Comparison of ENCODE assay signal across 8 cellular contexts in genomic region chr16:642189-643049, GRCh38. TPM values are rescaled to one million over a fixed set of nuclear protein-coding genes. Genes with fewer than 3 reads are reported as not detected.
DNase-seq lines count a peak whose midpoint lies in the region; ATAC-seq and TF ChIP-seq lines count a peak whose summit lies in the region.

No MANE protein-coding gene starts in this region.

- in situ Hi-C loops in T47D (cut with HindIII; ENCODE audit: low pct_unique_long_range_greater_than_20kb, low sequenced_read_pairs): no loop called here

- peak overlapping the region; percentile 73 for H3K27ac Mint-ChIP-seq in stimulated activated naive B cell treated with anti-CD40 and anti-IgM and Interleukin-4, amounts not matched to agents 10 μg/mL and 1 μg/mL and 100 μg/mL, for 72 hours

- peak overlapping the region; percentile 70 to 98 (median 82) for H3K4me3 ChIP-seq in Peyer's patch

- peak; percentile 48 to 68 for TF ChIP-seq POLR2A in Peyer's patch (IDR thresholded peaks at IDR 0.05)

- ATAC-seq in HG02884 (IDR thresholded peaks at IDR 0.05; ENCODE audit: unreplicated experiment): peak; percentile 39
- ATAC-seq in left lobe of liver: peak; percentile 54
- ATAC-seq in stimulated activated naive B cell treated with anti-CD40 and anti-IgM and Interleukin-4, amounts not matched to agents 10 μg/mL and 1 μg/mL and 100 μg/mL, for 72 hours (replicated peaks): peak; percentile 63 to 67

- peak overlapping the region; percentile 83 to 84 for H3K4me3 Mint-ChIP-seq in stimulated activated naive B cell treated with anti-CD40 and anti-IgM and Interleukin-4, amounts not matched to agents 10 μg/mL and 1 μg/mL and 100 μg/mL, for 72 hours

- peak overlapping the region; percentile 90 to 99 (median 92) for H3K27ac ChIP-seq in Peyer's patch

- no peaks in the 10 kb centered on the region for H3K9me3 ChIP-seq in Peyer's patch

- H3K27me3 Mint-ChIP-seq in stimulated activated naive B cell treated with anti-CD40 and anti-IgM and Interleukin-4, amounts not matched to agents 10 μg/mL and 1 μg/mL and 100 μg/mL, for 72 hours: no peaks in the 10 kb centered on the region

- H3K27me3 ChIP-seq in Peyer's patch: no peaks in the 10 kb centered on the region

- DNase-seq in activated effector memory CD4-positive, alpha-beta T cell treated with anti-CD3 and anti-CD28 coated beads, Interleukin-2, amount 50 U/mL, for 16 hours: peak; percentile 75
- no peak for DNase-seq in activated effector memory CD4-positive, alpha-beta T cell treated with Interleukin-2 at 50 U/mL for 16 hours
- peak; percentile 68 to 87 (median 87) for DNase-seq in Peyer's patch
- DNase-seq in T47D (ENCODE audit: low read depth in 1 of 2, low spot score in 1 of 2): peak; percentile 84 to 87
- peak; percentile 86 for DNase-seq in left lobe of liver (ENCODE audit: low spot score)
- DNase-seq in stimulated activated naive B cell treated with anti-CD40 and anti-IgM and Interleukin-4, amounts not matched to agents 10 μg/mL and 1 μg/mL and 100 μg/mL, for 72 hours: peak; percentile 43
- no peak for DNase-seq in cortex of kidney (lab: John Stamatoyannopoulos, UW)

- H3K36me3 ChIP-seq in Peyer's patch: no peaks in the 10 kb centered on the region

- peaks cover 7 to 10% of the 10 kb centered on the region in 2 donors for H3K36me3 Mint-ChIP-seq in stimulated activated naive B cell treated with anti-CD40 and anti-IgM and Interleukin-4, amounts not matched to agents 10 μg/mL and 1 μg/mL and 100 μg/mL, for 72 hours

- H3K4me1 Mint-ChIP-seq in stimulated activated naive B cell treated with anti-CD40 and anti-IgM and Interleukin-4, amounts not matched to agents 10 μg/mL and 1 μg/mL and 100 μg/mL, for 72 hours: peaks cover 23 to 54% of the 10 kb centered on the region in 2 donors

- H3K4me1 ChIP-seq in Peyer's patch: peaks cover 0 to 41% (median 9%) of the 10 kb centered on the region in 4 donors

- H3K9me3 Mint-ChIP-seq in stimulated activated naive B cell treated with anti-CD40 and anti-IgM and Interleukin-4, amounts not matched to agents 10 μg/mL and 1 μg/mL and 100 μg/mL, for 72 hours: no peaks in the 10 kb centered on the region

- peak in 1 of 6 experiments; percentile 2 for TF ChIP-seq CTCF in Peyer's patch (IDR thresholded peaks at IDR 0.05)

RNA-seq across cellular contexts. Expression of gene MCRIP2, which starts 0.8 kb away (rescaled TPM):
- total RNA-seq in Peyer's patch (100 to 1,000 TPM; 114 to 260 (median 222) TPM), left lobe of liver (101 TPM)

RNA-seq across cellular contexts. Expression of gene METTL26, which starts 6.3 kb away (rescaled TPM):
- total RNA-seq in Peyer's patch (100 to 1,000 TPM in 1 of 4 donors, 10 to 100 TPM in 3; 44.5 to 153 (median 60.2) TPM), left lobe of liver (33.2 TPM)

RNA-seq across cellular contexts. Expression of gene WDR90, which starts 6.7 kb away (rescaled TPM):
- total RNA-seq in Peyer's patch (100 to 1,000 TPM in 2 of 4 donors, 10 to 100 TPM in 2; 29.8 to 154 (median 73.6) TPM), left lobe of liver (17.2 TPM)

RNA-seq across cellular contexts. Expression of gene WFIKKN1, which starts 11.6 kb away (rescaled TPM):
- total RNA-seq in Peyer's patch (1 to 10 TPM; 2.5 to 6.2 (median 3.8) TPM), left lobe of liver (0.96 TPM)

RNA-seq across cellular contexts. Expression of gene RHOT2, which starts 25.5 kb away (rescaled TPM):
- total RNA-seq in Peyer's patch (100 to 1,000 TPM; 110 to 416 (median 239) TPM), left lobe of liver (57.9 TPM)

Comparison
In these comparisons a context has a peak if more than half of its experiments do, and no peak if none do; other contexts are left out.
1. DNase-seq: peak in activated effector memory CD4-positive, alpha-beta T cell treated with anti-CD3 and anti-CD28 coated beads, Interleukin-2, amount 50 U/mL, for 16 hours (single experiment), Peyer's patch (3 of 3), T47D (2 of 2), left lobe of liver (single experiment) and stimulated activated naive B cell treated with anti-CD40 and anti-IgM and Interleukin-4, amounts not matched to agents 10 μg/mL and 1 μg/mL and 100 μg/mL, for 72 hours (single experiment); none in activated effector memory CD4-positive, alpha-beta T cell treated with Interleukin-2 at 50 U/mL for 16 hours (single experiment) and cortex of kidney (single experiment).
2. Peak in every context shown above with its lines, with median percentiles within 50 percentile points of each other: ATAC-seq.